ENCODE assay signal across 8 cellular contexts in the genomic region with DNA sequence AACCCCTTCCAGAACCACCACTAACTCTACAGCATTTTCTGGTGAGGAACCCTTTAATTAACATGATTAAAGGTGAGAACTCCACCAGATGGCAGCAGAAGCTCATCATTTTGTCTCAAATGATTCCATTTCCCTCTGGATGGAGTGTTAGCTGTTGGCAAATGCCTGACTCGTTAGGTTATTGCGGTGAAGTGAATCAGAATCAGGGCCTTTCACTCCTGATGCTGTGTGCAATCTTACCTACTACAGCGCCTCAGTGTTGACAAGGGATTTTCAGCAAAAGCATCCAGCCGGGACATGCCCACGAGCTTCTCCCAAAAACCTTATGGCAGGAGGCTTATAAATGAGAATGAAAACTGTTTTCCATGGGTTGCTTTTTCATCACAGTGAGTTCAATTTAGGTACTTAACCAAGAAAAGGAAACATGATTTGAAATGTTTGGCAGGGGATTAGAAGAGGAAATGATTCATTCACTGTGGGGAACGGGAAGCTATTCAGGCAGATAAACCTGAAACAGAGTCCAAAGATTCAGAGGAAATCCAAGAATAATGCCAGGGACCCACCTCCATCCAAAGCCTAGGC. TPM values are rescaled to one million over a fixed set of nuclear protein-coding genes. Genes with fewer than 3 reads are reported as not detected.
A peak's percentile ranks its signal among the peaks of the same experiment; 100 is the strongest.
DNase-seq lines count a peak whose midpoint lies in the region; ATAC-seq and TF ChIP-seq lines count a peak whose summit lies in the region.

No MANE protein-coding gene starts in this region.

- DNase-seq in GM03348 (ENCODE audit: low spot score) (peak; percentile 83), LHCN-M2 (ENCODE audit: low read depth) (peak; percentile 95), RPMI8226 (peak; percentile 72), adrenal gland (peak; percentile 32 to 84 (median 76)), cardiac muscle cell (ENCODE audit: low read depth in 1 of 2, low spot score in 1 of 2) (peak; percentile 78 to 93), pons (ENCODE audit: low spot score) (peak; percentile 93)

- WGBS in adrenal gland, 4 donors = 12 to 20% (median 15%) methylated on average over 5 to 6 of the region's 6 CpGs

- H3K36me3 ChIP-seq in adrenal gland (replicated peaks in 1 of 2) (no peaks in the 10 kb centered on the region), cardiac muscle cell (no peaks in the 10 kb centered on the region)

- ATAC-seq in HG03045 (IDR thresholded peaks at IDR 0.05; ENCODE audit: unreplicated experiment) (no peak), HG02623 (IDR thresholded peaks at IDR 0.05; ENCODE audit: unreplicated experiment) (no peak)

- H3K27ac ChIP-seq in adrenal gland (peak overlapping the region in 2 of 5 donors; percentile 59), cardiac muscle cell (no peak overlapping the region)

- H3K4me3 ChIP-seq in adrenal gland (no peak overlapping the region), cardiac muscle cell (no peak overlapping the region)

- H3K27me3 ChIP-seq in adrenal gland (no peaks in the 10 kb centered on the region), cardiac muscle cell (no peaks in the 10 kb centered on the region)

- H3K4me1 ChIP-seq in adrenal gland (replicated peaks in 1 of 2) (no peaks in the 10 kb centered on the region), cardiac muscle cell (ENCODE audit: low read depth) (peaks cover 8% of the 10 kb centered on the region)

- intact Hi-C loops in adrenal gland (cut with DNase I) = loop anchor here (10.0 kb wide), 2 partner anchors 71 to 111 kb away; no protein-coding TSS in a partner anchor

- H3K9me3 ChIP-seq in adrenal gland (replicated peaks in 1 of 3) = no peaks in the 10 kb centered on the region
- no peaks in the 10 kb centered on the region for H3K9me3 ChIP-seq in cardiac muscle cell (ENCODE audit: low read depth)

- TF ChIP-seq POLR2A in adrenal gland (IDR thresholded peaks at IDR 0.05) = no peak

- TF ChIP-seq CTCF in adrenal gland (IDR thresholded peaks at IDR 0.05) (peak; percentile 24 to 85 (median 77)), cardiac muscle cell (IDR thresholded peaks at IDR 0.05; ENCODE audit: low read depth, low read length) (peak; percentile 45)

RNA-seq across cellular contexts. Expression of a gene that starts 48.0 kb away (rescaled TPM):
- total RNA-seq in LHCN-M2 (2014; rRNA removed) (150 and 191 TPM in 2 replicates), adrenal gland (100 to 1,000 TPM; 130 to 229 (median 185) TPM), cardiac muscle cell (83.0 and 101 TPM in 2 replicates)
- polyA plus RNA-seq in LHCN-M2 (2012) = 102 TPM
- polyA plus RNA-seq in adrenal gland (100 to 1,000 TPM in 1 of 3 donors, 10 to 100 TPM in 2; 54.3 to 329 (median 81.6) TPM), cardiac muscle cell (85.2 and 94.5 TPM in 2 replicates)
